In the genomic region with DNA sequence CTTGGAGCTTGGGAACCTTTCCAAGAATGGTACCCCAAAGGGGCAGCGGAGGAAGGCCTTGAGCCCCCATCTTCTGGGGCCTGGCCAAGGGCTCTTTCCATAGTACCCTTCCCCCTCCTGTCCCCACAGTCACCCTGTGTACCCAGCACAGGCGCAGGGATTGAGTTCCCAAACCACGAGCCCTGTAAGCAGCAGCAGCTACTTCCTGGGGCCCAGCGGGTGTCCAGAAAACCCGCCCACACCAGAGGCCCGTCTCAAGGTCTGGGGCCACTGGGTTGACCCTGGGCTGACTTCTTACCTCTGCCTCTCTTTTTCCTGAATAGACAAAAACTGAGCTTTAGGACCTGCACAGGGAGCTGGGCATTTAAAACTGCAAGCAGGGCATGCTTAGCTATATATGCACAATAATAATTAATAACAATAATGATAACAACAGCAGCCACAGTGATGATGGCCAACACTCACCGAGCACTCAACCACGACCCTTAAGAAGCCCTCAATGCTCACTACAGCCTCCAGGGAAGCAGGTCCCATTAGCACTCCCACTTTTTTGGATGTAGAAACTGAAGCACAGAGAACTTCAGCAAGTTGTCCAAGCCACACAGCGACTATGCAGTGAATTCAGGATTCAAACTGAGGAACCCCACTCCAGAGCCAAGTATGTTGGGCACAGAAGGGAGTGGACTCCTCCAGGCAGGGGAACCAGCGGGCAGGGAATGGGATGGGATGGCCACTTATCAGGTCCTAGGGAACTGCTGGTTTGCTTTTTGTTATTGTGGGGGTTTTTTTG, we compare ENCODE assay signal across 12 cellular contexts. TPM values are rescaled to one million over a fixed set of nuclear protein-coding genes. Genes with fewer than 3 reads are reported as not detected.
DNase-seq lines count a peak whose midpoint lies in the region; ATAC-seq and TF ChIP-seq lines count a peak whose summit lies in the region.
"Had no signal": no experiment of that assay in that cellular context is flagged by ENCODE, and none has a peak within 500 bp of the region (broad histone marks: within the 10 kb centered on the region; RNA-seq: fewer than 3 reads in every experiment).

No MANE protein-coding gene starts in this region.

- peak overlapping the region; percentile 35 for H3K4me2 ChIP-seq in mesenchymal stem cell (ENCODE audit: low read length, poor library complexity, severe bottlenecking)

- no peak for TF ChIP-seq CTCF in HEK293 (tag by site-specific recombination; IDR thresholded peaks at IDR 0.05)
- no peak for TF ChIP-seq CTCF in WTC11 (IDR thresholded peaks at IDR 0.05)

- H3K4me3 Mint-ChIP-seq in CD4-positive, CD25-positive, alpha-beta regulatory T cell: peak overlapping the region in 1 of 4 donors; percentile 46
- no peak overlapping the region for H3K4me3 Mint-ChIP-seq in WTC11
- H3K4me3 Mint-ChIP-seq: activated CD4-positive, alpha-beta memory T cell treated with anti-CD3 and anti-CD28 coated beads, Interleukin-2, amount 10 ng/mL, durations not matched to agents 7 days and 5 days had no signal

- peak overlapping the region; percentile 79 for H2BK12ac ChIP-seq in mesenchymal stem cell (ENCODE audit: low read length in 2 of 2)

- H3K4me3 ChIP-seq in CD4-positive, CD25-positive, alpha-beta regulatory T cell (ENCODE audit: low read depth, low read length): no peak overlapping the region
- H3K4me3 ChIP-seq in HEK293 (ENCODE audit: low read depth, low read length): no peak overlapping the region
- H3K4me3 ChIP-seq in mesenchymal stem cell (ENCODE audit: insufficient read depth in 1 of 2, low read depth in 1 of 2, low read length in 2 of 2): no peak overlapping the region
- H3K4me3 ChIP-seq: Peyer's patch, right atrium auricular region had no signal

- no peaks in the 10 kb centered on the region for H3K9me3 Mint-ChIP-seq in CD4-positive, CD25-positive, alpha-beta regulatory T cell
- H3K9me3 Mint-ChIP-seq in WTC11: no peaks in the 10 kb centered on the region
- H3K9me3 Mint-ChIP-seq: activated CD4-positive, alpha-beta memory T cell treated with anti-CD3 and anti-CD28 coated beads, Interleukin-2, amount 10 ng/mL, durations not matched to agents 7 days and 5 days had no signal

- no peaks in the 10 kb centered on the region for H3K27me3 ChIP-seq in CD4-positive, CD25-positive, alpha-beta regulatory T cell (ENCODE audit: control insufficient read depth, insufficient read depth, low read length)
- peaks cover 0 to 11% of the 10 kb centered on the region in 2 experiments for H3K27me3 ChIP-seq in mesenchymal stem cell (ENCODE audit: control insufficient read depth in 1 of 2, insufficient read depth in 1 of 2, low read length in 2 of 2)
- H3K27me3 ChIP-seq: Peyer's patch, right atrium auricular region had no signal

- peak overlapping the region; percentile 73 for H4K8ac ChIP-seq in mesenchymal stem cell (ENCODE audit: low read length)

- peaks cover 0 to 47% (median 39%) of the 10 kb centered on the region in 4 donors for H3K4me1 Mint-ChIP-seq in CD4-positive, CD25-positive, alpha-beta regulatory T cell
- H3K4me1 Mint-ChIP-seq in WTC11: peaks cover 22% of the 10 kb centered on the region
- H3K4me1 Mint-ChIP-seq: activated CD4-positive, alpha-beta memory T cell treated with anti-CD3 and anti-CD28 coated beads, Interleukin-2, amount 10 ng/mL, durations not matched to agents 7 days and 5 days had no signal

- H3K27ac Mint-ChIP-seq in CD4-positive, CD25-positive, alpha-beta regulatory T cell: peak overlapping the region in 2 of 3 donors; percentile 86 to 90
- H3K27ac Mint-ChIP-seq in WTC11: no peak overlapping the region
- H3K27ac Mint-ChIP-seq: activated CD4-positive, alpha-beta memory T cell treated with anti-CD3 and anti-CD28 coated beads, Interleukin-2, amount 10 ng/mL, durations not matched to agents 7 days and 5 days had no signal

- H3K18ac ChIP-seq in mesenchymal stem cell (ENCODE audit: low read depth in 1 of 2, low read length in 2 of 2): peak overlapping the region; percentile 27 to 71

- no peak for DNase-seq in CD4-positive, CD25-positive, alpha-beta regulatory T cell
- no peak for DNase-seq in WTC11 (ENCODE audit: low spot score)
- DNase-seq in mesenchymal stem cell: no peak
- no peak for DNase-seq in activated CD4-positive, alpha-beta T cell treated with anti-CD3 and anti-CD28 coated beads for 1 hour
- DNase-seq in NCI-H187 treated with DMSO at 0.1 percent for 48 hours (lab: John Stamatoyannopoulos, UW): no peak
- DNase-seq: activated CD4-positive, alpha-beta memory T cell treated with anti-CD3 and anti-CD28 coated beads, Interleukin-2, amount 10 ng/mL, durations not matched to agents 7 days and 5 days; activated naive CD4-positive, alpha-beta T cell treated with anti-CD3 and anti-CD28 coated beads, Interleukin-2, amount 50 U/mL, for 16 hours; Peyer's patch had no signal

- H2BK5ac ChIP-seq in mesenchymal stem cell (ENCODE audit: low read depth, low read length, poor library complexity, severe bottlenecking): no peak overlapping the region

- no peak overlapping the region for H2AFZ ChIP-seq in mesenchymal stem cell (ENCODE audit: low read depth, low read length)

- peaks cover 7% of the 10 kb centered on the region for H3K36me3 Mint-ChIP-seq in CD4-positive, CD25-positive, alpha-beta regulatory T cell
- H3K36me3 Mint-ChIP-seq in WTC11: no peaks in the 10 kb centered on the region

- H3K9me3 ChIP-seq in CD4-positive, CD25-positive, alpha-beta regulatory T cell (ENCODE audit: control insufficient read depth in 2 of 2, low read length in 2 of 2): no peaks in the 10 kb centered on the region
- no peaks in the 10 kb centered on the region for H3K9me3 ChIP-seq in HEK293 (ENCODE audit: control insufficient read depth, insufficient read depth, low read depth, low read length)
- no peaks in the 10 kb centered on the region for H3K9me3 ChIP-seq in mesenchymal stem cell (ENCODE audit: control insufficient read depth, low read length)
- H3K9me3 ChIP-seq: Peyer's patch, right atrium auricular region had no signal

- H4K91ac ChIP-seq in mesenchymal stem cell (ENCODE audit: low read length): peak overlapping the region; percentile 64

- peaks cover 2% of the 10 kb centered on the region for H3K36me3 ChIP-seq in CD4-positive, CD25-positive, alpha-beta regulatory T cell (ENCODE audit: control insufficient read depth, insufficient read depth, low read length)
- H3K36me3 ChIP-seq in HEK293 (ENCODE audit: control insufficient read depth in 2 of 2, insufficient read depth in 1 of 2, low read length in 2 of 2): no peaks in the 10 kb centered on the region
- H3K36me3 ChIP-seq in mesenchymal stem cell (ENCODE audit: control insufficient read depth in 1 of 2, insufficient read depth in 2 of 2, low read depth in 1 of 2, low read length in 2 of 2): no peaks in the 10 kb centered on the region
- H3K36me3 ChIP-seq: Peyer's patch, right atrium auricular region had no signal

- H3K27ac ChIP-seq in CD4-positive, CD25-positive, alpha-beta regulatory T cell (ENCODE audit: insufficient read depth, low read length, poor library complexity, severe bottlenecking): no peak overlapping the region
- no peak overlapping the region for H3K27ac ChIP-seq in HEK293 (ENCODE audit: extremely low read depth, low read depth, low read length)
- no peak overlapping the region for H3K27ac ChIP-seq in mesenchymal stem cell (ENCODE audit: low read length, poor library complexity, severe bottlenecking)
- H3K27ac ChIP-seq: Peyer's patch, right atrium auricular region had no signal

- no peak overlapping the region for H2BK120ac ChIP-seq in mesenchymal stem cell (ENCODE audit: low read depth, low read length)

- H3K9ac ChIP-seq in mesenchymal stem cell (ENCODE audit: low read length): no peak overlapping the region

- no peak for ATAC-seq in CD4-positive, CD25-positive, alpha-beta regulatory T cell (ENCODE audit: low read depth in 2 of 2)
- ATAC-seq in WTC11 (peak; percentile 67), HG02870 (IDR thresholded peaks at IDR 0.05; ENCODE audit: unreplicated experiment) (no peak), HG03139 (IDR thresholded peaks at IDR 0.05; ENCODE audit: unreplicated experiment) (no peak)

- peak overlapping the region; percentile 75 for H2AK5ac ChIP-seq in mesenchymal stem cell (ENCODE audit: low read length, severe bottlenecking)

- no peak overlapping the region for H3K14ac ChIP-seq in mesenchymal stem cell (ENCODE audit: low read length in 2 of 2)

- WGBS in mesenchymal stem cell: 49% methylated on average over 10 of the region's 10 CpGs

- no peaks in the 10 kb centered on the region for H3K27me3 Mint-ChIP-seq in CD4-positive, CD25-positive, alpha-beta regulatory T cell
- H3K27me3 Mint-ChIP-seq in WTC11 (ENCODE audit: low read depth): peaks cover 2% of the 10 kb centered on the region; the same call in 1 of the 2 replicates
- H3K27me3 Mint-ChIP-seq: activated CD4-positive, alpha-beta memory T cell treated with anti-CD3 and anti-CD28 coated beads, Interleukin-2, amount 10 ng/mL, durations not matched to agents 7 days and 5 days had no signal

- no peak overlapping the region for H3K23ac ChIP-seq in mesenchymal stem cell (ENCODE audit: low read length in 2 of 2)

- H3K4ac ChIP-seq in mesenchymal stem cell (ENCODE audit: low read depth in 1 of 2, low read length in 2 of 2): peak overlapping the region; percentile 54 to 83

- H2BK15ac ChIP-seq in mesenchymal stem cell (ENCODE audit: low read depth, poor library complexity, severe bottlenecking): no peak overlapping the region

- POLR2A ChIA-PET in HEK293 (lab: Yijun Ruan, JAX) (interaction anchor here (1.2 kb wide), 1 partner anchor 211 kb away, joined by 3 read pairs; no protein-coding TSS in a partner anchor), WTC11 (lab: Charles Lee) (no interaction called here)

- no peaks in the 10 kb centered on the region for H3K79me1 ChIP-seq in mesenchymal stem cell (replicated peaks; ENCODE audit: low read length, poor library complexity, severe bottlenecking)

- CTCF ChIA-PET in HEK293 (lab: Yijun Ruan, JAX): no interaction called here
- CTCF ChIA-PET in WTC11 (lab: Charles Lee): interaction anchor here (1.6 to 1.9 kb wide), 4 partner anchors 15 to 82 kb away, joined by 4 to 7 read pairs (median 5); a partner anchor contains a TSS

- H3K4me1 ChIP-seq in CD4-positive, CD25-positive, alpha-beta regulatory T cell (ENCODE audit: control insufficient read depth, insufficient read depth, low read length, poor library complexity, severe bottlenecking): peaks cover 36% of the 10 kb centered on the region
- H3K4me1 ChIP-seq in HEK293 (ENCODE audit: control insufficient read depth, insufficient read depth, low read length): no peaks in the 10 kb centered on the region; the same call in 1 of the 2 replicates
- H3K4me1 ChIP-seq in mesenchymal stem cell (ENCODE audit: control insufficient read depth, insufficient read depth, low read depth, low read length): peaks cover 40% of the 10 kb centered on the region
- H3K4me1 ChIP-seq: Peyer's patch had no signal

TF ChIP-seq in HEK293, 187 proteins besides CTCF, POLR2A, EP300 and RAD21 (continues in another document):
- peak; percentile 43; the same call in 1 of the 2 replicates for TF ChIP-seq OSR2 (tag by site-specific recombination; IDR thresholded peaks at IDR 0.05)

RNA-seq across cellular contexts. Expression of a gene that starts 14.5 kb away (rescaled TPM):
- total RNA-seq in CD4-positive, CD25-positive, alpha-beta regulatory T cell: 84.8 TPM
- polyA plus RNA-seq in CD4-positive, CD25-positive, alpha-beta regulatory T cell: 10 to 100 TPM in 3 of 4 donors, 1 to 10 TPM in 1; 7.1 to 11.4 (median 10.6) TPM
- 24.0 to 29.0 TPM (median 25.6 TPM) in 3 replicates for total RNA-seq in WTC11 (2021)
- 34.4 TPM for polyA plus RNA-seq in mesenchymal stem cell (2013, experiment 1 of 2)
- 33.5 TPM for polyA plus RNA-seq in mesenchymal stem cell (2013, experiment 2 of 2)
